Comparison of ENCODE assay signal across 17 cellular contexts in the genomic region with DNA sequence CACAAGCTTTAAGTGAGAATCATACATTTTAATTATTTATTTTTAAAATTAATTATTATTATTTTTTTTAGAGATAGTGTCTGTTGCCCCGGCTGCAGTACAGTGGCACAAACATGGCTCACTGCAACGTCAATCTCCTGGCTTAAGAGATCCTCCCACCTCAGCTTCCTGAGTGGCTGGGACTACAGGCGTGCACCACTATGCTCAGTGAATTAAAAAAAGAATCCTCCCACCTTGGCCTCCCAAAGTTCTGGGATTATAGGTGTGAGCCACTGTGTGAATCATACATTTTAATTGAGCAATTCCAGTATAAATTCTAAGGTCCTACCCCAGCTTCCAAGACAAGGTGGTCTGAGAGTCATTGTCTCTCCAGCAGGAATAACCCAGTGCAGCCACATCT.
DNase-seq lines count a peak whose midpoint lies in the region; ATAC-seq and TF ChIP-seq lines count a peak whose summit lies in the region.
"Had no signal": no experiment of that assay in that cellular context is flagged by ENCODE, and none has a peak within 500 bp of the region (broad histone marks: within the 10 kb centered on the region; RNA-seq: fewer than 3 reads in every experiment).

No MANE protein-coding gene starts in this region.

- H3K4me1 Mint-ChIP-seq in MCF 10A (ENCODE audit: insufficient read depth, unreplicated experiment): no peaks in the 10 kb centered on the region
- H3K4me1 Mint-ChIP-seq in immature natural killer cell: peaks cover 71 to 98% of the 10 kb centered on the region in 2 donors
- H3K4me1 Mint-ChIP-seq: H9 had no signal

- CTCF ChIA-PET in MCF 10A (lab: Yijun Ruan, JAX) (interaction anchor here (0.6 to 1.9 kb wide), 2 partner anchors 12 to 829 kb away, joined by 3 to 8 read pairs; no protein-coding TSS in a partner anchor), mammary epithelial cell (lab: Charles Lee; ENCODE audit: low non-redundant PET) (no interaction called here)

- no peaks in the 10 kb centered on the region for H3K36me3 Mint-ChIP-seq in MCF 10A (ENCODE audit: insufficient read depth, unreplicated experiment)
- no peaks in the 10 kb centered on the region for H3K36me3 Mint-ChIP-seq in immature natural killer cell

- H3K9me3 Mint-ChIP-seq in MCF 10A (ENCODE audit: unreplicated experiment) (no peaks in the 10 kb centered on the region), immature natural killer cell (no peaks in the 10 kb centered on the region)
- H3K9me3 Mint-ChIP-seq: CD4-positive, alpha-beta memory T cell; H9 had no signal

- no peak overlapping the region for H3K27ac Mint-ChIP-seq in MCF 10A (ENCODE audit: low read depth, unreplicated experiment)
- H3K27ac Mint-ChIP-seq in immature natural killer cell: peak overlapping the region in 4 of 6 donors; percentile 3 to 60 (median 13)
- H3K27ac Mint-ChIP-seq: CD4-positive, alpha-beta memory T cell; H9 had no signal

- intact Hi-C loops in MCF 10A (cut with micrococcal nuclease): no loop called here
- intact Hi-C loops in mammary epithelial cell (cut with micrococcal nuclease): no loop called here

- DNase-seq in MCF 10A (ENCODE audit: unreplicated experiment) (peak; percentile 40), mammary epithelial cell (no peak), amniotic epithelial cell (ENCODE audit: low read depth) (peak; percentile 23), immature natural killer cell (no peak), NCI-H69 (lab: John Stamatoyannopoulos, UW) (no peak)
- DNase-seq: AML-193; CD4-positive, alpha-beta memory T cell; DMS153; DMS79; GDM1; H9 had no signal

- no peaks in the 10 kb centered on the region for H3K4me1 ChIP-seq in mammary epithelial cell (ENCODE audit: insufficient read depth, low read length)
- H3K4me1 ChIP-seq: A549 had no signal

- H3K4me2 ChIP-seq in mammary epithelial cell (ENCODE audit: insufficient read depth, low read depth, low read length): no peak overlapping the region
- H3K4me2 ChIP-seq: A549 had no signal

- H3K4me3 Mint-ChIP-seq in MCF 10A (ENCODE audit: unreplicated experiment): no peak overlapping the region
- H3K4me3 Mint-ChIP-seq in immature natural killer cell: no peak overlapping the region
- H3K4me3 Mint-ChIP-seq: CD4-positive, alpha-beta memory T cell; H9 had no signal

- dilution Hi-C loops in mammary epithelial cell (cut with HindIII; ENCODE audit: low sequenced_read_pairs): no loop called here

- BruUV-seq in MCF 10A (replicated peaks; lab: Mats Ljungman, UMichigan) (no TSS peak), mammary epithelial cell (replicated peaks; lab: Mats Ljungman, UMichigan) (no TSS peak)

- H4K20me1 ChIP-seq in mammary epithelial cell (ENCODE audit: insufficient read depth, low read length): no peaks in the 10 kb centered on the region

- no peaks in the 10 kb centered on the region for H3K36me3 ChIP-seq in mammary epithelial cell (ENCODE audit: insufficient read depth, low read length)

- ATAC-seq in GM21526 (IDR thresholded peaks at IDR 0.05; ENCODE audit: low FRiP score, unreplicated experiment) (no peak), GM21619 (IDR thresholded peaks at IDR 0.05; ENCODE audit: unreplicated experiment) (no peak)
- ATAC-seq: A549, HepG2 had no signal

- H3K9ac ChIP-seq in mammary epithelial cell (ENCODE audit: insufficient read depth, low read length): no peak overlapping the region

- no peaks in the 10 kb centered on the region for H3K27me3 Mint-ChIP-seq in MCF 10A (ENCODE audit: insufficient read depth, unreplicated experiment)
- peaks cover 1 to 3% (median 2%) of the 10 kb centered on the region in 3 donors for H3K27me3 Mint-ChIP-seq in immature natural killer cell (ENCODE audit: low read depth in 3 of 3)
- H3K27me3 Mint-ChIP-seq: CD4-positive, alpha-beta memory T cell had no signal

- no peak overlapping the region for H2AFZ ChIP-seq in mammary epithelial cell (ENCODE audit: low read depth, low read length)

- H3K27me3 ChIP-seq in mammary epithelial cell (ENCODE audit: insufficient read depth, low read length): no peaks in the 10 kb centered on the region

- POLR2A ChIA-PET in MCF 10A (lab: Yijun Ruan, JAX): no interaction called here

- 85% methylated on average over 3 of the region's 3 CpGs for WGBS in mammary epithelial cell (ENCODE audit: low coverage, missing lambda C conversion rate)

- H3K27ac ChIP-seq in mammary epithelial cell (ENCODE audit: insufficient read depth, low read depth, low read length): no peak overlapping the region
- H3K27ac ChIP-seq: 22Rv1, A549, C4-2B had no signal

- no peaks in the 10 kb centered on the region for H3K9me3 ChIP-seq in mammary epithelial cell (replicated peaks; ENCODE audit: insufficient read depth, low read length)
- H3K9me3 ChIP-seq: A549 had no signal

- H3K79me2 ChIP-seq in mammary epithelial cell (ENCODE audit: insufficient read depth, low read length): no peaks in the 10 kb centered on the region

- TF ChIP-seq CTCF in MCF 10A (IDR thresholded peaks at IDR 0.05; ENCODE audit: unreplicated experiment): no peak
- TF ChIP-seq CTCF in mammary epithelial cell (conservative IDR thresholded peaks at IDR 0.05 in 1 of 2, IDR thresholded peaks at IDR 0.05 in 1 of 2; ENCODE audit: extremely low read depth in 1 of 2, insufficient read depth in 1 of 2, low read depth in 1 of 2, low read length in 2 of 2): no peak

- in situ Hi-C loops in mammary epithelial cell (cut with MboI; ENCODE audit: low sequenced_read_pairs in 2 of 2): no loop called here

- no peak overlapping the region for H3K4me3 ChIP-seq in mammary epithelial cell (replicated peaks in 1 of 3; ENCODE audit: insufficient read depth in 1 of 3, low read depth in 2 of 3, low read length in 3 of 3)
- H3K4me3 ChIP-seq: A549 had no signal

Comparison
In these comparisons a context has a peak if more than half of its experiments do, and no peak if none do; other contexts are left out.
1. DNase-seq: peak in MCF 10A (single experiment) and amniotic epithelial cell (single experiment); none in mammary epithelial cell (single experiment), immature natural killer cell (0 of 3) and NCI-H69 (single experiment).